Comparison of ENCODE assay signal across 20 cellular contexts in genomic region chr7:80403686-80404241, GRCh38.
"Had no signal": no experiment of that assay in that cellular context is flagged by ENCODE, and none has a peak within 500 bp of the region (broad histone marks: within the 10 kb centered on the region; RNA-seq: fewer than 3 reads in every experiment).

No MANE protein-coding gene starts in this region.

- H3K4me3 ChIP-seq: adrenal gland, cardiac muscle cell, heart right ventricle, left ventricle myocardium inferior, mucosa of descending colon, neural progenitor cell, prostate gland, stomach, testis had no signal

- H3K36me3 ChIP-seq: adrenal gland, cardiac muscle cell, heart right ventricle, left ventricle myocardium inferior, neural progenitor cell, prostate gland, stomach had no signal

- H3K27me3 ChIP-seq: adrenal gland, cardiac muscle cell, heart right ventricle, neural progenitor cell, stomach, testis had no signal

- H3K9ac ChIP-seq: neural progenitor cell had no signal

- H3K9me3 ChIP-seq: adrenal gland, left ventricle myocardium inferior, mucosa of descending colon, prostate gland, stomach, testis had no signal

- ATAC-seq: activated T-cell treated with anti-CD3 and anti-CD28 coated beads, Interleukin-2, amount 50 U/mL, for 72 hours; heart right ventricle; mucosa of descending colon; naive thymus-derived CD4-positive, alpha-beta T cell; right cardiac atrium; stimulated activated effector memory CD8-positive, alpha-beta T cell treated with anti-CD3 and anti-CD28 coated beads, Interleukin-12 subunit alpha, Interleukin-12 subunit beta, amount 100 ng/mL, for 72 hours had no signal

- H3K4me1 ChIP-seq: adrenal gland, heart right ventricle, left ventricle myocardium inferior, neural progenitor cell, prostate gland, stomach, testis had no signal

- FAIRE-seq: TTC549 had no signal

- H3K4me2 ChIP-seq: neural progenitor cell had no signal

- H3K27ac ChIP-seq: adrenal gland, cardiac muscle cell, heart right ventricle, left ventricle myocardium inferior, neural progenitor cell, prostate gland, stomach, testis had no signal

- DNase-seq: activated CD4-positive, alpha-beta T cell treated with anti-CD3 and anti-CD28 coated beads, Interleukin-2, amount 50 U/mL, for 4 hours; activated effector memory CD4-positive, alpha-beta T cell treated with anti-CD3 and anti-CD28 coated beads, Interleukin-2, amount 50 U/mL, for 16 hours; activated T-cell treated with anti-CD3 and anti-CD28 coated beads, Interleukin-2, amount 50 U/mL, for 72 hours; adrenal gland; erythroblast; heart right ventricle; kidney glomerular epithelial cell; left ventricle myocardium inferior; mammary epithelial cell; mucosa of descending colon; naive thymus-derived CD4-positive, alpha-beta T cell; right cardiac atrium; stimulated activated CD4-positive, alpha-beta T cell treated with anti-CD3 and anti-CD28 coated beads, Interleukin-4, amount 100 ng/mL, for 24 hours; stomach; testis had no signal

- H2AFZ ChIP-seq: neural progenitor cell had no signal
